ENCODE assay signal across 8 cellular contexts in genomic region chr1:100249537-100250257, GRCh38. TPM values are rescaled to one million over a fixed set of nuclear protein-coding genes. Genes with fewer than 3 reads are reported as not detected.
DNase-seq lines count a peak whose midpoint lies in the region; ATAC-seq and TF ChIP-seq lines count a peak whose summit lies in the region.

Gene DBT (minus strand): TSS chr1:100249834. CDS start chr1:100249820, 14 bp downstream.

- no peaks in the 10 kb centered on the region for H3K9me3 Mint-ChIP-seq in activated naive CD4-positive, alpha-beta T cell treated with anti-CD3 and anti-CD28 coated beads, Interleukin-2, amount 10 ng/mL, durations not matched to agents 7 days and 5 days

- intact Hi-C loops in testis (cut with DNase I; ENCODE audit: low total_unique reads): no loop called here

- no peak within 1 kb of the TSS for H3K4me3 Mint-ChIP-seq in activated naive CD4-positive, alpha-beta T cell treated with anti-CD3 and anti-CD28 coated beads, Interleukin-2, amount 10 ng/mL, durations not matched to agents 7 days and 5 days

- DNase-seq in GM06990 (ENCODE audit: extremely low read depth, insufficient read length): peak; percentile 85
- DNase-seq in NCI-H1048 (lab: John Stamatoyannopoulos, UW): peak; percentile 90
- DNase-seq in SK-N-MC (ENCODE audit: low read depth, low spot score): peak; percentile 90
- peak; percentile 96 for DNase-seq in activated naive CD4-positive, alpha-beta T cell treated with anti-CD3 and anti-CD28 coated beads, Interleukin-2, amount 10 ng/mL, durations not matched to agents 7 days and 5 days
- peak; percentile 77 for DNase-seq in glomerular endothelial cell (ENCODE audit: extremely low read depth, low read depth, low spot score)
- DNase-seq in occipital lobe (lab: John Stamatoyannopoulos, UW): peak; percentile 97
- peak; percentile 98 for DNase-seq in testis

- CTCF ChIA-PET in activated naive CD4-positive, alpha-beta T cell treated with anti-CD3 and anti-CD28 coated beads, Interleukin-2, amount 10 ng/mL, durations not matched to agents 7 days and 5 days (lab: Charles Lee): interaction anchor here (1.5 to 2.7 kb wide), 2 partner anchors 17 to 112 kb away, joined by 3 to 12 read pairs; partner anchors contain the start of gene RTCA

- H3K4me1 ChIP-seq in testis: peaks cover 7% of the 10 kb centered on the region

- H3K4me3 ChIP-seq in GM06990 (replicated peaks; ENCODE audit: low read depth, low read length): peak within 1 kb of the TSS; percentile 99
- peak within 1 kb of the TSS; percentile 94 for H3K4me3 ChIP-seq in SK-N-MC
- peak within 1 kb of the TSS; percentile 74 to 83 for H3K4me3 ChIP-seq in testis

- peak within 1 kb of the TSS; percentile 64; the same call in 1 of the 2 replicates for H3K27ac ChIP-seq in SK-N-MC
- H3K27ac ChIP-seq in testis: peak within 1 kb of the TSS; percentile 69 to 86

- 0 to 9% methylated on average over 23 to 31 of the region's 31 CpGs for WGBS in testis, 2 donors

- TF ChIP-seq POLR2A in testis (IDR thresholded peaks at IDR 0.05): peak; percentile 79

- H3K36me3 Mint-ChIP-seq in activated naive CD4-positive, alpha-beta T cell treated with anti-CD3 and anti-CD28 coated beads, Interleukin-2, amount 10 ng/mL, durations not matched to agents 7 days and 5 days: peaks cover 4% of the 10 kb centered on the region

- no peaks in the 10 kb centered on the region for H3K27me3 ChIP-seq in GM06990 (replicated peaks; ENCODE audit: control insufficient read depth, insufficient read depth, low read length)
- no peaks in the 10 kb centered on the region for H3K27me3 ChIP-seq in testis

- H3K27me3 Mint-ChIP-seq in activated naive CD4-positive, alpha-beta T cell treated with anti-CD3 and anti-CD28 coated beads, Interleukin-2, amount 10 ng/mL, durations not matched to agents 7 days and 5 days: peaks cover 6% of the 10 kb centered on the region

- peak; percentile 100 for ATAC-seq in HG02571 (IDR thresholded peaks at IDR 0.05; ENCODE audit: unreplicated experiment)

- peak within 1 kb of the TSS; percentile 91 for H3K9ac ChIP-seq in SK-N-MC (ENCODE audit: insufficient read length)

- H3K36me3 ChIP-seq in GM06990 (ENCODE audit: control insufficient read depth, insufficient read depth, low read length): no peaks in the 10 kb centered on the region
- no peaks in the 10 kb centered on the region for H3K36me3 ChIP-seq in SK-N-MC (ENCODE audit: insufficient read depth, low read length)
- no peaks in the 10 kb centered on the region for H3K36me3 ChIP-seq in testis (ENCODE audit: low read depth, missing control alignments)

- H3K9me3 ChIP-seq in SK-N-MC (ENCODE audit: low read depth, low read length): no peaks in the 10 kb centered on the region
- H3K9me3 ChIP-seq in testis: no peaks in the 10 kb centered on the region

- no peak within 1 kb of the TSS for H3K27ac Mint-ChIP-seq in activated naive CD4-positive, alpha-beta T cell treated with anti-CD3 and anti-CD28 coated beads, Interleukin-2, amount 10 ng/mL, durations not matched to agents 7 days and 5 days

- H3K4me1 Mint-ChIP-seq in activated naive CD4-positive, alpha-beta T cell treated with anti-CD3 and anti-CD28 coated beads, Interleukin-2, amount 10 ng/mL, durations not matched to agents 7 days and 5 days: peaks cover 12% of the 10 kb centered on the region

- TF ChIP-seq CTCF in GM06990 (IDR thresholded peaks at IDR 0.05; ENCODE audit: insufficient read depth, low read length, poor library complexity, severe bottlenecking) (no peak), testis (IDR thresholded peaks at IDR 0.05) (no peak)

RNA-seq across cellular contexts. Expression of gene DBT, which starts in this region (rescaled TPM):
- total RNA-seq in glomerular endothelial cell (4.1 and 5.3 TPM in 2 replicates), occipital lobe (7.8 TPM), testis (1 to 10 TPM; 6.1 to 6.4 TPM)
- polyA plus RNA-seq in testis (ENCODE audit: insufficient read depth, low read depth, low replicate concordance): 5.9 TPM

Comparison
In these comparisons a context has a peak if more than half of its experiments do, and no peak if none do; other contexts are left out.
1. Peak in every context shown above with its lines: DNase-seq, ATAC-seq, H3K4me3 ChIP-seq and H3K27ac ChIP-seq.